ENCODE assay signal across 8 cellular contexts in the genomic region with DNA sequence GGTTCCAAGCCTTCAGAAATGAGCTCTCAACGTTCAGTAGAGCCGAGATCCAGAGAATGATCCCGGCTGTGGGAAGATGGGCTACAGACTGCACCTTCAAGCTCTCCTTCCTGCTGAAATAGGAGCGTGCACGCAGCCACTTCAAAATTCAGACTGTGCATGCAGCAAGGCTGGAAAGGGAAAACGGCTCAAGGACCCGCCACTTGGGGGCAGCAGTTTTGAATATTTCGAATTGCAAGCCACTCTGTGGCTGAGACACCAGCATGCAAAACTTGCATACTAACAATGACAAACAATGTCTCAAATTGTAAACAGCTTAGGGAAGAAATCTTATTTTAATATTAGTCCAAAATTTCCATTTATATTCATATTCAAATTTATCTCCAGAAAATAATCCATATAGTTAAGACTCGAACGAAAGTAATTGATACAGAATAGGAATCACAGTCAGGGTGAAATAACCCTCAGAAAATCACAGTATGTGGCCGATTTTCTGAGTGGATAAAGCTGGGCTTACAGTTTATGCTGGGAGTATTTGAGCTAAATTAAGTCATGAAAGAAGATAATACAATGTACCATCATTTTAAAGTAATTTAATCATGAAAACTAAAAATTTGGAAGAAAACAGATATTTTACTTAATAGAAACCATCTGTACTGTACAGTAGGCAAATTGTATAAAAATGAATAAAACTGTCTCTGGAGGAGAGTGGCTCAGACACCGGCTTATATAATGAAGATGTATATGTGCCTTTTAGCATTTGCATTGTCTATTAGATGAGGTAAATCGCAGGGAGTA.
DNase-seq lines count a peak whose midpoint lies in the region; ATAC-seq, FAIRE-seq and TF ChIP-seq lines count a peak whose summit lies in the region.

No MANE protein-coding gene starts in this region.

- H3K27me3 ChIP-seq in bronchial epithelial cell (ENCODE audit: control insufficient read depth, insufficient read depth, low read length), result no peaks in the 10 kb centered on the region

- no peak overlapping the region for H3K27ac Mint-ChIP-seq in T-helper 2 cell treated with Interferon-gamma antibody and Interleukin-4, amounts not matched to agents 5 μg/mL and 100 μg/mL, for 36 hours

- CTCF ChIA-PET in AG04449 (lab: Yijun Ruan, JAX), result interaction anchor here (0.8 to 1.5 kb wide), 6 partner anchors 11 to 1864 kb away, joined by 3 to 6 read pairs (median 3); no protein-coding TSS in a partner anchor

- H3K4me3 ChIP-seq in AG04449 (ENCODE audit: low read depth, low read length) (no peak overlapping the region), bronchial epithelial cell (ENCODE audit: low read depth, low read length) (no peak overlapping the region)

- H3K36me3 Mint-ChIP-seq in T-helper 2 cell treated with Interferon-gamma antibody and Interleukin-4, amounts not matched to agents 5 μg/mL and 100 μg/mL, for 36 hours (ENCODE audit: low read depth), result no peaks in the 10 kb centered on the region

- H3K9me3 Mint-ChIP-seq in T-helper 2 cell treated with Interferon-gamma antibody and Interleukin-4, amounts not matched to agents 5 μg/mL and 100 μg/mL, for 36 hours, result no peaks in the 10 kb centered on the region

- FAIRE-seq in bronchial epithelial cell (lab: Jason Lieb, UNC), result no peak

- H3K4me3 Mint-ChIP-seq in T-helper 2 cell treated with Interferon-gamma antibody and Interleukin-4, amounts not matched to agents 5 μg/mL and 100 μg/mL, for 36 hours, result no peak overlapping the region

- POLR2A ChIA-PET in AG04449 (lab: Yijun Ruan, JAX), result no interaction called here

- ATAC-seq in left lobe of liver, result peak; percentile 92
- ATAC-seq in GM21619 (IDR thresholded peaks at IDR 0.05; ENCODE audit: unreplicated experiment), result no peak

- H3K36me3 ChIP-seq in bronchial epithelial cell (ENCODE audit: control insufficient read depth, insufficient read depth, low read length), result no peaks in the 10 kb centered on the region

- DNase-seq in AG04449 (ENCODE audit: low read depth, low spot score), result no peak
- DNase-seq in T-helper 2 cell treated with Interferon-gamma antibody and Interleukin-4, amounts not matched to agents 5 μg/mL and 100 μg/mL, for 36 hours (ENCODE audit: low spot score), result peak; percentile 19
- peak; percentile 50 for DNase-seq in bronchial epithelial cell (ENCODE audit: low read depth)
- peak; percentile 60 for DNase-seq in left lobe of liver (ENCODE audit: low spot score)
- peak; percentile 25 for DNase-seq in stimulated activated CD8-positive, alpha-beta memory T cell treated with anti-CD3 and anti-CD28 coated beads, Interleukin-12 subunit alpha, Interleukin-12 subunit beta, amount 100 ng/mL, for 1 hour (ENCODE audit: low read depth)

- no peaks in the 10 kb centered on the region for H3K4me1 Mint-ChIP-seq in T-helper 2 cell treated with Interferon-gamma antibody and Interleukin-4, amounts not matched to agents 5 μg/mL and 100 μg/mL, for 36 hours (ENCODE audit: low read depth)

- peaks cover 40% of the 10 kb centered on the region for H3K27me3 Mint-ChIP-seq in T-helper 2 cell treated with Interferon-gamma antibody and Interleukin-4, amounts not matched to agents 5 μg/mL and 100 μg/mL, for 36 hours (ENCODE audit: low read depth)

- peak; percentile 49 for TF ChIP-seq CTCF in AG04449 (IDR thresholded peaks at IDR 0.05; ENCODE audit: insufficient read depth, low read length, missing control alignments)
- TF ChIP-seq CTCF in GM12873 (IDR thresholded peaks at IDR 0.05; ENCODE audit: insufficient read depth, low read depth, low read length, missing control alignments), result peak; percentile 73
- TF ChIP-seq CTCF in LNCAP (IDR thresholded peaks at IDR 0.05), result peak; percentile 83
- peak; percentile 66 for TF ChIP-seq CTCF in bronchial epithelial cell (IDR thresholded peaks at IDR 0.05; ENCODE audit: insufficient read depth, low read length, severe bottlenecking)
